In genomic region chr4:152858934-152859333, GRCh38 we compare ENCODE assay signal across 25 cellular contexts.
DNase-seq lines count a peak whose midpoint lies in the region; ATAC-seq, FAIRE-seq and TF ChIP-seq lines count a peak whose summit lies in the region.
"Had no signal": no experiment of that assay in that cellular context is flagged by ENCODE, and none has a peak within 500 bp of the region (broad histone marks: within the 10 kb centered on the region; RNA-seq: fewer than 3 reads in every experiment).

No MANE protein-coding gene starts in this region.

- H4K5ac ChIP-seq in H1 (ENCODE audit: insufficient read length, low read depth, low read length) (peak overlapping the region; percentile 49), mesendoderm (ENCODE audit: low read length) (no peak overlapping the region)

- TF ChIP-seq CTCF in GM23338 (conservative IDR thresholded peaks at IDR 0.05; ENCODE audit: low read depth in 2 of 2): no peak
- TF ChIP-seq CTCF in H1 (IDR thresholded peaks at IDR 0.05; ENCODE audit: control extremely low read depth in 1 of 3, insufficient read depth in 1 of 3, low read depth in 1 of 3, low read length in 3 of 3): no peak
- TF ChIP-seq CTCF in progenitor cell of endocrine pancreas (IDR thresholded peaks at IDR 0.05; ENCODE audit: unreplicated experiment): no peak
- no peak for TF ChIP-seq CTCF in right lobe of liver (IDR thresholded peaks at IDR 0.05)

- TF ChIP-seq RAD21 in H1 (IDR thresholded peaks at IDR 0.05 in 1 of 2, conservative IDR thresholded peaks at IDR 0.05 in 1 of 2; ENCODE audit: low read depth in 2 of 2, low read length in 2 of 2): no peak

- POLR2A ChIA-PET in H1 (lab: Charles Lee; ENCODE audit: partially characterized antibody): no interaction called here

- peaks cover 32% of the 10 kb centered on the region for H3K4me1 Mint-ChIP-seq in GM23338
- H3K4me1 Mint-ChIP-seq in progenitor cell of endocrine pancreas (ENCODE audit: low read depth): no peaks in the 10 kb centered on the region
- H3K4me1 Mint-ChIP-seq: CD14-positive monocyte; CD8-positive, alpha-beta memory T cell had no signal

- H4K91ac ChIP-seq in H1 (replicated peaks; ENCODE audit: insufficient read length, low read length): no peak overlapping the region

- H3K27me3 ChIP-seq in GM23338 (ENCODE audit: insufficient read depth): no peaks in the 10 kb centered on the region
- H3K27me3 ChIP-seq in H1 (replicated peaks in 1 of 4; ENCODE audit: control insufficient read depth in 3 of 4, extremely low read depth in 1 of 4, insufficient read depth in 3 of 4, low read length in 3 of 4): no peaks in the 10 kb centered on the region
- no peaks in the 10 kb centered on the region for H3K27me3 ChIP-seq in mesendoderm (ENCODE audit: insufficient read depth, low read length, poor library complexity)
- H3K27me3 ChIP-seq in right lobe of liver: no peaks in the 10 kb centered on the region
- no peaks in the 10 kb centered on the region for H3K27me3 ChIP-seq in small intestine (ENCODE audit: control insufficient read depth in 2 of 2, insufficient read depth in 2 of 2, low read length in 2 of 2)
- H3K27me3 ChIP-seq: BE2C; BLaER1 treated with 17β-estradiol and CSF1 and Interleukin-3, amounts not matched to agents 10 nM and 100 nM had no signal

- H3K79me2 ChIP-seq in GM23338 (replicated peaks; ENCODE audit: insufficient read depth) (peaks cover 11% of the 10 kb centered on the region), H1 (ENCODE audit: control insufficient read depth in 1 of 2, insufficient read depth in 2 of 2, low read length in 2 of 2) (peaks cover 0 to 18% of the 10 kb centered on the region in 2 experiments; a peak in 2 of 4 replicates), mesendoderm (ENCODE audit: control insufficient read depth, insufficient read depth, low read length) (peaks cover 12% of the 10 kb centered on the region)

- H3K9me3 ChIP-seq in H1 (ENCODE audit: insufficient read depth in 2 of 2, low read depth in 1 of 2, low read length in 1 of 2) (no peaks in the 10 kb centered on the region; a peak in 1 of 4 replicates), right lobe of liver (peaks cover 0 to 2% (median 0%) of the 10 kb centered on the region in 4 donors), small intestine (ENCODE audit: control insufficient read depth, low read depth) (no peaks in the 10 kb centered on the region)
- H3K9me3 ChIP-seq: A549, BE2C had no signal

- no peak overlapping the region for H2BK5ac ChIP-seq in H1 (ENCODE audit: low read depth, low read length)
- no peak overlapping the region for H2BK5ac ChIP-seq in mesendoderm (ENCODE audit: low read length)

- DNase-seq in GM23338 (ENCODE audit: low spot score) (no peak), H1 (ENCODE audit: low read depth in 1 of 2, low spot score in 2 of 2) (no peak), mesendoderm (no peak), progenitor cell of endocrine pancreas (ENCODE audit: low spot score, unreplicated experiment) (no peak), right lobe of liver (no peak), small intestine (no peak)
- DNase-seq: 8988T; ACHN; AML-193; BE2C; CD4-positive, alpha-beta T cell; CD8-positive, alpha-beta memory T cell; DMS 273 treated with DMSO at 0.1 percent for 48 hours; DMS79; EL; GDM1; H9 had no signal

- ATAC-seq in GM23338 (no peak), HG02798 (IDR thresholded peaks at IDR 0.05; ENCODE audit: poor library complexity, unreplicated experiment) (no peak), right lobe of liver (no peak), GM21367 (IDR thresholded peaks at IDR 0.05; ENCODE audit: unreplicated experiment) (no peak)
- ATAC-seq: A549, GM12878, HCT116 had no signal

- no peaks in the 10 kb centered on the region for H3K36me3 ChIP-seq in GM23338 (ENCODE audit: insufficient read depth)
- no peaks in the 10 kb centered on the region for H3K36me3 ChIP-seq in H1 (ENCODE audit: control insufficient read depth in 2 of 4, insufficient read depth in 4 of 4, low read length in 3 of 4)
- H3K36me3 ChIP-seq in mesendoderm (ENCODE audit: control insufficient read depth, insufficient read depth, low read length): no peaks in the 10 kb centered on the region
- H3K36me3 ChIP-seq in right lobe of liver: no peaks in the 10 kb centered on the region
- H3K36me3 ChIP-seq in small intestine (ENCODE audit: control insufficient read depth in 2 of 2, insufficient read depth in 2 of 2, low read length in 2 of 2): peaks cover 0 to 1% of the 10 kb centered on the region in 2 donors
- H3K36me3 ChIP-seq: BE2C had no signal

- TF ChIP-seq EP300 in H1 (IDR thresholded peaks at IDR 0.05; ENCODE audit: borderline replicate concordance in 1 of 2, low read depth in 2 of 2, low read length in 2 of 2): no peak

- no peak overlapping the region for H3K23ac ChIP-seq in H1 (ENCODE audit: insufficient read length)
- H3K23ac ChIP-seq in mesendoderm (ENCODE audit: low read length): no peak overlapping the region

- H3K4me1 ChIP-seq in GM23338 (ENCODE audit: insufficient read depth) (peaks cover 29% of the 10 kb centered on the region), H1 (replicated peaks in 1 of 4; ENCODE audit: control insufficient read depth in 3 of 4, insufficient read depth in 4 of 4, low read length in 3 of 4) (peaks cover 0 to 4% (median 1%) of the 10 kb centered on the region in 4 experiments; a peak in 1 of 7 replicates), mesendoderm (ENCODE audit: control insufficient read depth, low read depth, low read length) (peaks cover 2% of the 10 kb centered on the region), right lobe of liver (no peaks in the 10 kb centered on the region), small intestine (ENCODE audit: control insufficient read depth in 2 of 2, insufficient read depth in 1 of 2, low read depth in 1 of 2, low read length in 1 of 2) (no peaks in the 10 kb centered on the region)
- H3K4me1 ChIP-seq: BE2C had no signal

- H3K56ac ChIP-seq in H1 (replicated peaks; ENCODE audit: insufficient read length, low read depth, low read length) (no peak overlapping the region), mesendoderm (ENCODE audit: low read length) (no peak overlapping the region)

- H2BK120ac ChIP-seq in H1 (replicated peaks; ENCODE audit: low read depth, low read length) (no peak overlapping the region), mesendoderm (ENCODE audit: low read depth, low read length) (peak overlapping the region; percentile 28)

- no peak overlapping the region for H3K18ac ChIP-seq in H1 (ENCODE audit: extremely low read depth, low read length)
- H3K18ac ChIP-seq in mesendoderm (ENCODE audit: low read length): no peak overlapping the region

- H3K4me2 ChIP-seq in GM23338 (no peak overlapping the region), H1 (ENCODE audit: insufficient read depth in 1 of 2, low read depth in 2 of 2, low read length in 2 of 2) (no peak overlapping the region), mesendoderm (ENCODE audit: low read length) (no peak overlapping the region)
- H3K4me2 ChIP-seq: A549; BLaER1 treated with 17β-estradiol and CSF1 and Interleukin-3, amounts not matched to agents 10 nM and 100 nM had no signal

- H3K79me1 ChIP-seq in H1 (ENCODE audit: low read depth, low read length): no peaks in the 10 kb centered on the region
- peaks cover 12% of the 10 kb centered on the region for H3K79me1 ChIP-seq in mesendoderm (ENCODE audit: low read length)

- H3K27ac ChIP-seq in GM23338 (ENCODE audit: low read depth) (peak overlapping the region; percentile 69), H1 (ENCODE audit: low read depth, low read length) (no peak overlapping the region), mesendoderm (ENCODE audit: low read depth, low read length) (no peak overlapping the region), right lobe of liver (no peak overlapping the region), small intestine (ENCODE audit: low read depth in 1 of 2, low read length in 1 of 2) (no peak overlapping the region)
- H3K27ac ChIP-seq: A549; BLaER1 treated with 17β-estradiol and CSF1 and Interleukin-3, amounts not matched to agents 10 nM and 100 nM had no signal

- FAIRE-seq in H1 (lab: Jason Lieb, UNC) (no peak), small intestine (lab: Jason Lieb, UNC) (no peak)
- FAIRE-seq: A549, D721Med, GM12878 had no signal

- H3K4me3 Mint-ChIP-seq in GM23338 (no peak overlapping the region), progenitor cell of endocrine pancreas (ENCODE audit: low read depth) (no peak overlapping the region)
- H3K4me3 Mint-ChIP-seq: CD14-positive monocyte; CD4-positive, alpha-beta T cell; CD8-positive, alpha-beta memory T cell; H9 had no signal

- H3K9me3 Mint-ChIP-seq in GM23338: peaks cover 10% of the 10 kb centered on the region
- H3K9me3 Mint-ChIP-seq in progenitor cell of endocrine pancreas (ENCODE audit: low read depth): peaks cover 6% of the 10 kb centered on the region

- H3K36me3 Mint-ChIP-seq in GM23338 (ENCODE audit: low read depth): peaks cover 12% of the 10 kb centered on the region
- peaks cover 11% of the 10 kb centered on the region for H3K36me3 Mint-ChIP-seq in progenitor cell of endocrine pancreas (ENCODE audit: insufficient read depth)

- H3K4ac ChIP-seq in H1 (replicated peaks; ENCODE audit: insufficient read length, low read depth, low read length) (no peak overlapping the region), mesendoderm (ENCODE audit: low read depth, low read length) (peak overlapping the region; percentile 43)

- no peak overlapping the region for H3K27ac Mint-ChIP-seq in GM23338
- H3K27ac Mint-ChIP-seq in progenitor cell of endocrine pancreas: peak overlapping the region; percentile 52
- H3K27ac Mint-ChIP-seq: CD14-positive monocyte; CD4-positive, alpha-beta T cell had no signal

- H3K9ac ChIP-seq in H1 (replicated peaks in 1 of 4; ENCODE audit: extremely low read depth in 1 of 4, low read depth in 3 of 4, low read length in 3 of 4) (no peak overlapping the region), mesendoderm (ENCODE audit: low read length) (no peak overlapping the region)
- H3K9ac ChIP-seq: BLaER1 treated with 17β-estradiol and CSF1 and Interleukin-3, amounts not matched to agents 10 nM and 100 nM had no signal

- H2AK5ac ChIP-seq in H1 (ENCODE audit: low read depth, low read length) (no peak overlapping the region), mesendoderm (ENCODE audit: low read length) (no peak overlapping the region)

- TF ChIP-seq POLR2A in H1 (IDR thresholded peaks at IDR 0.05; ENCODE audit: control extremely low read depth in 1 of 2, low read depth in 2 of 2, low read length in 2 of 2): no peak
- TF ChIP-seq POLR2A in right lobe of liver (IDR thresholded peaks at IDR 0.05): no peak

- WGBS in H1 (ENCODE audit: extremely low coverage in 1 of 2, insufficient coverage in 1 of 2, insufficient read length in 1 of 2, insufficient replicate concordance in 2 of 2, low coverage in 1 of 2, low lambda C conversion rate in 2 of 2, missing lambda C conversion rate in 1 of 2), 2 experiments: 93% methylated on average over 6 of the region's 6 CpGs; no CpG with 5 or more reads in 1 of the 2 experiments
- no CpG with 5 or more reads among the region's 6 CpGs for WGBS in mesendoderm (ENCODE audit: extremely low coverage, insufficient coverage, low lambda C conversion rate)
- 86% methylated on average over 5 of the region's 6 CpGs for WGBS in right lobe of liver (ENCODE audit: insufficient coverage, low coverage, low lambda C conversion rate, missing lambda C conversion rate)
- 91 to 94% (median 93%) methylated on average over 6 of the region's 6 CpGs for WGBS in small intestine, 3 donors

- no peak overlapping the region for H2BK20ac ChIP-seq in H1 (ENCODE audit: low read length)

- intact Hi-C loops in right lobe of liver (cut with DNase I): no loop called here

- H4K20me1 ChIP-seq in GM23338 (replicated peaks; ENCODE audit: insufficient read depth) (no peaks in the 10 kb centered on the region), H1 (replicated peaks in 1 of 2; ENCODE audit: control insufficient read depth in 1 of 2, insufficient read depth in 2 of 2, low read length in 2 of 2) (peaks cover 0 to 2% of the 10 kb centered on the region in 2 experiments)
- H4K20me1 ChIP-seq: BLaER1 treated with 17β-estradiol and CSF1 and Interleukin-3, amounts not matched to agents 10 nM and 100 nM had no signal

- H3F3A ChIP-seq in GM23338 (replicated peaks; ENCODE audit: low read depth): no peaks in the 10 kb centered on the region

- no peaks in the 10 kb centered on the region for H3K9me2 ChIP-seq in GM23338 (ENCODE audit: insufficient read depth)

- CTCF ChIA-PET in H1 (lab: Charles Lee; ENCODE audit: partially characterized antibody): interaction anchor here (1.1 kb wide), 1 partner anchor 267 kb away, joined by 5 read pairs; no protein-coding TSS in a partner anchor

- no peaks in the 10 kb centered on the region for H3K23me2 ChIP-seq in H1 (ENCODE audit: low read depth, low read length)

- H3K4me3 ChIP-seq in GM23338: no peak overlapping the region
- H3K4me3 ChIP-seq in H1 (ENCODE audit: extremely low read depth in 1 of 4, insufficient read depth in 2 of 4, low read depth in 3 of 4, low read length in 4 of 4): no peak overlapping the region
- no peak overlapping the region for H3K4me3 ChIP-seq in mesendoderm (ENCODE audit: low read length)
- H3K4me3 ChIP-seq in right lobe of liver: no peak overlapping the region
- H3K4me3 ChIP-seq in small intestine (ENCODE audit: low read depth in 1 of 2, low read length in 2 of 2): no peak overlapping the region
- H3K4me3 ChIP-seq: A549; BLaER1 treated with 17β-estradiol and CSF1 and Interleukin-3, amounts not matched to agents 10 nM and 100 nM; GM12878 had no signal

- no peaks in the 10 kb centered on the region for H3K27me3 Mint-ChIP-seq in GM23338 (ENCODE audit: insufficient read depth, low read depth, poor library complexity)
- H3K27me3 Mint-ChIP-seq in progenitor cell of endocrine pancreas: no peaks in the 10 kb centered on the region
- H3K27me3 Mint-ChIP-seq: CD4-positive, alpha-beta T cell had no signal

- H2BK12ac ChIP-seq in H1 (ENCODE audit: low read depth, low read length): no peak overlapping the region

- no peak overlapping the region for H3K14ac ChIP-seq in H1 (ENCODE audit: insufficient read length)

- H2BK15ac ChIP-seq in H1 (ENCODE audit: low read length) (no peak overlapping the region), mesendoderm (replicated peaks; ENCODE audit: low read depth) (no peak overlapping the region)

- H2AFZ ChIP-seq in GM23338 (no peak overlapping the region), H1 (ENCODE audit: low read length) (no peak overlapping the region)

- H4K8ac ChIP-seq in H1 (ENCODE audit: extremely low read depth, insufficient read depth, low read length) (no peak overlapping the region), mesendoderm (ENCODE audit: low read depth, low read length) (no peak overlapping the region)
